17 cellular contexts compared by ENCODE assay signal in genomic region chr10:49083256-49083655, GRCh38. TPM values are rescaled to one million over a fixed set of nuclear protein-coding genes. Genes with fewer than 3 reads are reported as not detected.
DNase-seq lines count a peak whose midpoint lies in the region; ATAC-seq, FAIRE-seq and TF ChIP-seq lines count a peak whose summit lies in the region.
"Had no signal": no experiment of that assay in that cellular context is flagged by ENCODE, and none has a peak within 500 bp of the region (broad histone marks: within the 10 kb centered on the region; RNA-seq: fewer than 3 reads in every experiment).

No MANE protein-coding gene starts in this region.

- peaks cover 34% of the 10 kb centered on the region for H3K36me3 Mint-ChIP-seq in brain

- peaks cover 6% of the 10 kb centered on the region for H3K27me3 Mint-ChIP-seq in brain

- no peak for FAIRE-seq in GM12891 (lab: Jason Lieb, UNC)
- FAIRE-seq: bronchial epithelial cell had no signal

- peak overlapping the region; percentile 72 for H3K27ac ChIP-seq in right cardiac atrium (ENCODE audit: low read length)
- H3K27ac ChIP-seq: SJSA1 had no signal

- ATAC-seq in right cardiac atrium (peak; percentile 57 to 85), HG03175 (IDR thresholded peaks at IDR 0.05; ENCODE audit: unreplicated experiment) (no peak), GM21723 (IDR thresholded peaks at IDR 0.05; ENCODE audit: unreplicated experiment) (no peak), GM21526 (IDR thresholded peaks at IDR 0.05; ENCODE audit: low FRiP score, unreplicated experiment) (no peak)
- ATAC-seq: activated CD8-positive, alpha-beta T cell treated with anti-CD3 and anti-CD28 coated beads, Interleukin-2, amount 10 ng/mL, durations not matched to agents 7 days and 5 days had no signal

- no peaks in the 10 kb centered on the region for H3K9me3 ChIP-seq in right cardiac atrium (ENCODE audit: control insufficient read depth, low read length)
- H3K9me3 ChIP-seq: SJSA1 had no signal

- no peak overlapping the region for H3K4me3 ChIP-seq in right cardiac atrium (ENCODE audit: low read length)
- H3K4me3 ChIP-seq: SJSA1, spleen had no signal

- DNase-seq in GM12891 (ENCODE audit: insufficient read length, low spot score) (no peak), right cardiac atrium (peak; percentile 42 to 87 (median 75)), retina (peak; percentile 34), middle frontal gyrus (ENCODE audit: extremely low spot score, low spot score) (no peak)
- DNase-seq: ACHN; activated CD8-positive, alpha-beta T cell treated with anti-CD3 and anti-CD28 coated beads, Interleukin-2, amount 10 ng/mL, durations not matched to agents 7 days and 5 days; activated gamma-delta T cell; NCI-H1436; spleen had no signal

- no peak for TF ChIP-seq CTCF in brain (conservative IDR thresholded peaks at IDR 0.05)

- WGBS in right cardiac atrium = 32% methylated on average over 8 of the region's 8 CpGs

- H3K4me1 Mint-ChIP-seq in brain = peaks cover 58% of the 10 kb centered on the region

- peaks cover 13 to 22% (median 16%) of the 10 kb centered on the region in 5 experiments for H3K9me3 Mint-ChIP-seq in brain

- no peak for TF ChIP-seq POLR2A in GM12891 (IDR thresholded peaks at IDR 0.05; ENCODE audit: low read depth, low read length)

- H3K4me3 Mint-ChIP-seq in brain = peak overlapping the region in 3 of 5 experiments; percentile 10 to 47 (median 35)
- H3K4me3 Mint-ChIP-seq: activated CD8-positive, alpha-beta T cell treated with anti-CD3 and anti-CD28 coated beads, Interleukin-2, amount 10 ng/mL, durations not matched to agents 7 days and 5 days had no signal

- intact Hi-C loops in right cardiac atrium (cut with DNase I) = no loop called here

- peak overlapping the region in 4 of 5 experiments; percentile 33 to 96 (median 88) for H3K27ac Mint-ChIP-seq in brain
- H3K27ac Mint-ChIP-seq: activated CD8-positive, alpha-beta T cell treated with anti-CD3 and anti-CD28 coated beads, Interleukin-2, amount 10 ng/mL, durations not matched to agents 7 days and 5 days had no signal

- no peaks in the 10 kb centered on the region for H3K27me3 ChIP-seq in right cardiac atrium (ENCODE audit: control insufficient read depth, insufficient read depth)
- H3K27me3 ChIP-seq: SJSA1, spleen had no signal

- peaks cover 15% of the 10 kb centered on the region for H3K4me1 ChIP-seq in right cardiac atrium (ENCODE audit: control insufficient read depth, insufficient read depth, low read length)
- H3K4me1 ChIP-seq: SJSA1 had no signal

TF ChIP-seq in GM12891, 5 proteins besides CTCF, POLR2A, EP300 and RAD21:
- TF ChIP-seq SPI1 (IDR thresholded peaks at IDR 0.05; ENCODE audit: low read depth, low read length) (peak; percentile 40), TAF1 (IDR thresholded peaks at IDR 0.05; ENCODE audit: low read depth, low read length) (no peak)
TF ChIP-seq in GM12891: peak in this region for 1.

RNA-seq across cellular contexts. Expression of gene VSTM4, which starts 32.1 kb away (rescaled TPM):
- polyA plus RNA-seq in GM12891 (2012; ENCODE audit: low read depth, missing spikeins) = 0.06 TPM
- polyA plus RNA-seq in brain (ENCODE audit: insufficient read depth, low read depth, low replicate concordance) (15.5 TPM), right cardiac atrium (9.9 TPM)
- 10 to 100 TPM; 20.3 to 23.8 (median 22.1) TPM for total RNA-seq in right cardiac atrium
- total RNA-seq: activated CD8-positive, alpha-beta T cell treated with anti-CD3 and anti-CD28 coated beads, Interleukin-2, amount 10 ng/mL, durations not matched to agents 7 days and 5 days had no signal

RNA-seq across cellular contexts. Expression of gene FAM170B, which starts 50.6 kb away (rescaled TPM):
- not detected for polyA plus RNA-seq in GM12891 (2012; ENCODE audit: low read depth, missing spikeins)
- polyA plus RNA-seq in brain (ENCODE audit: insufficient read depth, low read depth, low replicate concordance) = not detected
- not detected for total RNA-seq in right cardiac atrium
- not detected for polyA plus RNA-seq in right cardiac atrium
- total RNA-seq: activated CD8-positive, alpha-beta T cell treated with anti-CD3 and anti-CD28 coated beads, Interleukin-2, amount 10 ng/mL, durations not matched to agents 7 days and 5 days; bronchial epithelial cell; epithelial cell of proximal tubule; SJSA1; spleen; urinary bladder had no signal
- polyA plus RNA-seq: urinary bladder had no signal

Comparison
In these comparisons a context has a peak if more than half of its experiments do, and no peak if none do; other contexts are left out.
1. DNase-seq: peak in right cardiac atrium (3 of 3) and retina (single experiment); none in GM12891 (single experiment) and middle frontal gyrus (single experiment).
2. ATAC-seq: peak in right cardiac atrium (2 of 2); none in HG03175 (single experiment), GM21723 (single experiment) and GM21526 (single experiment).